In genomic region chr12:51953011-51953568, GRCh38 we compare ENCODE assay signal across 8 cellular contexts. TPM values are rescaled to one million over a fixed set of nuclear protein-coding genes. Genes with fewer than 3 reads are reported as not detected.
DNase-seq lines count a peak whose midpoint lies in the region; ATAC-seq and TF ChIP-seq lines count a peak whose summit lies in the region.

No MANE protein-coding gene starts in this region.

- no peak for DNase-seq in DND-41
- DNase-seq in PC-3, result no peak
- no peak for DNase-seq in esophagus squamous epithelium (lab: John Stamatoyannopoulos, UW)
- no peak for DNase-seq in prostate gland (ENCODE audit: low spot score)
- no peak for DNase-seq in SHP77 treated with DMSO at 0.1 percent for 48 hours (lab: John Stamatoyannopoulos, UW)
- no peak for DNase-seq in ecto neural progenitor cell (ENCODE audit: low spot score)
- DNase-seq in H4 (ENCODE audit: low spot score), result no peak

- H3K4me1 ChIP-seq in DND-41 (ENCODE audit: insufficient read depth, low read length) (peaks cover 38% of the 10 kb centered on the region), PC-3 (ENCODE audit: insufficient read depth, low read length) (peaks cover 35% of the 10 kb centered on the region), esophagus squamous epithelium (peaks cover 10 to 66% (median 33%) of the 10 kb centered on the region in 3 donors), prostate gland (replicated peaks) (peaks cover 20% of the 10 kb centered on the region)

- peaks cover 62% of the 10 kb centered on the region for H3K79me2 ChIP-seq in DND-41 (ENCODE audit: insufficient read depth, low read length)
- H3K79me2 ChIP-seq in PC-3 (ENCODE audit: low read length), result peaks cover 57% of the 10 kb centered on the region

- ATAC-seq in DND-41 (ENCODE audit: insufficient read depth, low read depth) (no peak), PC-3 (no peak), GM18519 (IDR thresholded peaks at IDR 0.05; ENCODE audit: low FRiP score, unreplicated experiment) (no peak)

- H3K9ac ChIP-seq in DND-41 (ENCODE audit: low read depth, low read length) (peak overlapping the region; percentile 96), PC-3 (ENCODE audit: low read length) (no peak overlapping the region)

- H2AFZ ChIP-seq in DND-41 (ENCODE audit: low read depth, low read length), result no peak overlapping the region
- no peak overlapping the region for H2AFZ ChIP-seq in PC-3 (ENCODE audit: low read length)

- no peaks in the 10 kb centered on the region for H3F3A ChIP-seq in PC-3 (ENCODE audit: low read length, unreplicated experiment)

- H3K36me3 ChIP-seq in DND-41 (ENCODE audit: insufficient read depth, low read length) (no peaks in the 10 kb centered on the region; the same call in 1 of the 2 replicates), PC-3 (ENCODE audit: low read depth, low read length) (no peaks in the 10 kb centered on the region), esophagus squamous epithelium (peaks cover 0 to 3% (median 0%) of the 10 kb centered on the region in 3 donors), prostate gland (no peaks in the 10 kb centered on the region)

- H3K27ac ChIP-seq in DND-41 (ENCODE audit: low read length) (no peak overlapping the region), PC-3 (ENCODE audit: low read length) (no peak overlapping the region), esophagus squamous epithelium (peak overlapping the region; percentile 89 to 98 (median 96)), prostate gland (peak overlapping the region; percentile 93 to 95)

- no peak for TF ChIP-seq POLR2A in esophagus squamous epithelium (IDR thresholded peaks at IDR 0.05)
- no peak for TF ChIP-seq POLR2A in prostate gland (IDR thresholded peaks at IDR 0.05)

- H4K20me1 ChIP-seq in DND-41 (ENCODE audit: insufficient read depth, low read length), result peaks cover 5% of the 10 kb centered on the region; the same call in 1 of the 2 replicates
- no peaks in the 10 kb centered on the region for H4K20me1 ChIP-seq in PC-3 (ENCODE audit: low read length)

- H3K4me2 ChIP-seq in DND-41 (ENCODE audit: insufficient read depth, low read length), result peak overlapping the region; percentile 98
- peak overlapping the region; percentile 98 for H3K4me2 ChIP-seq in PC-3 (ENCODE audit: low read length)

- POLR2A ChIA-PET in PC-3 (lab: Charles Lee; ENCODE audit: unreplicated experiment), result no interaction called here

- H3K27me3 ChIP-seq in DND-41 (ENCODE audit: insufficient read depth, low read length, poor library complexity) (peaks cover 23% of the 10 kb centered on the region), PC-3 (ENCODE audit: low read length) (no peaks in the 10 kb centered on the region), esophagus squamous epithelium (no peaks in the 10 kb centered on the region), prostate gland (replicated peaks; ENCODE audit: insufficient read depth) (no peaks in the 10 kb centered on the region)

- intact Hi-C loops in PC-3 (cut with micrococcal nuclease), result no loop called here
- intact Hi-C loops in esophagus squamous epithelium (cut with DNase I), result no loop called here
- intact Hi-C loops in prostate gland (cut with DNase I), result no loop called here

- 26 to 34% methylated on average over 11 of the region's 11 CpGs for WGBS in esophagus squamous epithelium, 2 donors
- 26% methylated on average over 11 of the region's 11 CpGs for WGBS in prostate gland

- TF ChIP-seq CTCF in DND-41 (IDR thresholded peaks at IDR 0.05; ENCODE audit: borderline replicate concordance, extremely low read depth, low read length, poor library complexity, severe bottlenecking), result no peak
- no peak for TF ChIP-seq CTCF in PC-3 (conservative IDR thresholded peaks at IDR 0.05; ENCODE audit: low read depth, low read length)
- TF ChIP-seq CTCF in esophagus squamous epithelium (IDR thresholded peaks at IDR 0.05), result no peak
- TF ChIP-seq CTCF in prostate gland (IDR thresholded peaks at IDR 0.05), result no peak

- CTCF ChIA-PET in PC-3 (lab: Charles Lee), result no interaction called here

- H3K9me2 ChIP-seq in PC-3 (replicated peaks; ENCODE audit: low read length), result no peaks in the 10 kb centered on the region

- no peaks in the 10 kb centered on the region for H3K9me3 ChIP-seq in DND-41 (ENCODE audit: insufficient read depth, low read length, severe bottlenecking)
- no peaks in the 10 kb centered on the region for H3K9me3 ChIP-seq in PC-3 (ENCODE audit: low read length)
- H3K9me3 ChIP-seq in esophagus squamous epithelium, result no peaks in the 10 kb centered on the region
- no peaks in the 10 kb centered on the region for H3K9me3 ChIP-seq in prostate gland

- peak overlapping the region in 1 of 2 experiments; percentile 92; a peak in 2 of 4 replicates for H3K4me3 ChIP-seq in DND-41 (ENCODE audit: low read depth in 1 of 2, low read length in 2 of 2)
- H3K4me3 ChIP-seq in PC-3 (ENCODE audit: low read length), result peak overlapping the region; percentile 98
- H3K4me3 ChIP-seq in esophagus squamous epithelium, result peak overlapping the region; percentile 81 to 99 (median 94)
- peak overlapping the region; percentile 94 to 99 for H3K4me3 ChIP-seq in prostate gland

- BruUV-seq in PC-3 (replicated peaks; lab: Mats Ljungman, UMichigan), result TSS peak; percentile 33

RNA-seq across cellular contexts. Expression of gene ACVR1B, which starts 1.6 kb away (rescaled TPM):
- total RNA-seq in PC-3 (2014; rRNA removed) (9.8 and 11.5 TPM in 2 replicates), esophagus squamous epithelium (10 to 100 TPM; 11.4 to 31.7 (median 16.8) TPM), prostate gland (10 to 100 TPM; 39.6 to 43.3 TPM)
- total RNA-seq in H4 (2014; rRNA removed; shearing (Covaris generic)), result 3.8 and 6.1 TPM in 2 replicates

RNA-seq across cellular contexts. Expression of gene ACVRL1, which starts 45.8 kb away (rescaled TPM):
- total RNA-seq in PC-3 (2014; rRNA removed) (0.40 TPM in 1 of 2 replicates, not detected in the other), esophagus squamous epithelium (10 to 100 TPM in 3 of 4 donors, 1 to 10 TPM in 1; 2.0 to 71.3 (median 14.5) TPM), prostate gland (10 to 100 TPM; 31.1 to 34.8 TPM)
- total RNA-seq in H4 (2014; rRNA removed; shearing (Covaris generic)), result 4.1 and 4.8 TPM in 2 replicates

RNA-seq across cellular contexts. Expression of gene TAMALIN, which starts 53.7 kb away (rescaled TPM):
- 0.29 and 0.58 TPM in 2 replicates for total RNA-seq in PC-3 (2014; rRNA removed)
- total RNA-seq in esophagus squamous epithelium, result 10 to 100 TPM in 1 of 4 donors, 1 to 10 TPM in 3; 1.7 to 10.7 (median 3.6) TPM
- 10 to 100 TPM; 16.5 to 38.6 TPM for total RNA-seq in prostate gland
- total RNA-seq in H4 (2014; rRNA removed; shearing (Covaris generic)), result 0.35 and 1.8 TPM in 2 replicates

Comparison
In these comparisons a context has a peak if more than half of its experiments do, and no peak if none do; other contexts are left out.
1. H3K27ac ChIP-seq: peak in esophagus squamous epithelium (4 of 4) and prostate gland (2 of 2); none in DND-41 (single experiment) and PC-3 (single experiment).